Comparison of ENCODE assay signal across 2 cellular contexts in the genomic region with DNA sequence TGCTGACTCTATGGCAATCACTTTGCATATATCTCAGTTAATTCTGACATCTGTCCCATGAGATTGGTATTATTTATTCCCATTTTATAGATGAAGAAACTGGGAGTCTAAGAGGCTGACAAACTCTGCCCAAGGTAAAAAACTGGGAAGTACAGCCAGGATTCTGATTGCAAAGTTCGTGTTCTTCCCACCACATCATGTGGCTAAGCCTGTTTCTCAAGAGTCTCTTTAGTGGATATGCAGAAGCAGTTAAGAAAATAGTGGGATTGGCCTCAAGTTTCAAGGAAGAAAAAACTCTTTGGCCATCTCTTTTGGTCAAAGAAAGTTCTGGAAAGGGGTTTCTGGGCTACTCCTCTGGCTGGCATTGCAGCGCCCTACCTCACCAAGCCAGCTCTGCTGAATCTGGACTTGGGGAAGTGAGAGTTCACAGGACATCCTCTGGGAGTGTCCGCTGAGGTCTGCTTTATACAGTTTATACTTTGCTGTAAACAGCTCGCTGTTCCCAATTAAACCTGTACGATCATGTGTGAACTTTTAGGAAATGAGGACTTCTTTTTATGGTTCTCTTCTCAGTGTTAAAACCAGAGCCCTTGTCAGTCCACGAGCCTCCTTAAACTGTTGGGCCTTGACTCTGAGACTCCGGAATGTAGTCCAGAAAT.
A peak's percentile ranks its signal among the peaks of the same experiment; 100 is the strongest.
TF ChIP-seq lines count a peak whose summit lies in the region.

No MANE protein-coding gene starts in this region.

TF ChIP-seq in HEK293, 187 proteins besides CTCF, POLR2A, EP300 and RAD21:
- 0 out of 2 replicates have a peak, but pooled peaks have one; percentile 37 for TF ChIP-seq ZNF664 (tag by site-specific recombination; IDR thresholded peaks at IDR 0.05)
- no peak for TF ChIP-seq SP2 (tag by site-specific recombination; IDR thresholded peaks at IDR 0.05)

TF ChIP-seq in HepG2, 621 proteins besides CTCF, POLR2A, EP300 and RAD21:
- TF ChIP-seq ZNF296 (CRISPR knock-in tag; conservative IDR thresholded peaks at IDR 0.05) (no peak), EEA1 (CRISPR knock-in tag; IDR thresholded peaks at IDR 0.05; ENCODE audit: borderline replicate concordance) (no peak), THAP11 (CRISPR knock-in tag; IDR thresholded peaks at IDR 0.05) (no peak), EHMT2 (IDR thresholded peaks at IDR 0.05; ENCODE audit: borderline replicate concordance, low read depth, low read length) (no peak), RFXAP (CRISPR knock-in tag; IDR thresholded peaks at IDR 0.05; ENCODE audit: borderline replicate concordance) (no peak), ZNF850 (CRISPR knock-in tag; conservative IDR thresholded peaks at IDR 0.05) (no peak), FOXA3 (CRISPR knock-in tag; IDR thresholded peaks at IDR 0.05) (no peak), POGZ (CRISPR knock-in tag; IDR thresholded peaks at IDR 0.05) (no peak), ZFP1 (CRISPR knock-in tag; IDR thresholded peaks at IDR 0.05) (no peak), TBL1XR1 (IDR thresholded peaks at IDR 0.05; ENCODE audit: borderline replicate concordance, low read length, partially characterized antibody) (no peak), ZBTB21 (CRISPR knock-in tag; IDR thresholded peaks at IDR 0.05) (no peak), ZFP36L2 (CRISPR knock-in tag; IDR thresholded peaks at IDR 0.05) (no peak)
- TF ChIP-seq, protein P1, sequence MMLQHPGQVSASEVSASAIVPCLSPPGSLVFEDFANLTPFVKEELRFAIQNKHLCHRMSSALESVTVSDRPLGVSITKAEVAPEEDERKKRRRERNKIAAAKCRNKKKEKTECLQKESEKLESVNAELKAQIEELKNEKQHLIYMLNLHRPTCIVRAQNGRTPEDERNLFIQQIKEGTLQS (CRISPR knock-in tag; IDR thresholded peaks at IDR 0.05): no peak
- TF ChIP-seq, protein P2, sequence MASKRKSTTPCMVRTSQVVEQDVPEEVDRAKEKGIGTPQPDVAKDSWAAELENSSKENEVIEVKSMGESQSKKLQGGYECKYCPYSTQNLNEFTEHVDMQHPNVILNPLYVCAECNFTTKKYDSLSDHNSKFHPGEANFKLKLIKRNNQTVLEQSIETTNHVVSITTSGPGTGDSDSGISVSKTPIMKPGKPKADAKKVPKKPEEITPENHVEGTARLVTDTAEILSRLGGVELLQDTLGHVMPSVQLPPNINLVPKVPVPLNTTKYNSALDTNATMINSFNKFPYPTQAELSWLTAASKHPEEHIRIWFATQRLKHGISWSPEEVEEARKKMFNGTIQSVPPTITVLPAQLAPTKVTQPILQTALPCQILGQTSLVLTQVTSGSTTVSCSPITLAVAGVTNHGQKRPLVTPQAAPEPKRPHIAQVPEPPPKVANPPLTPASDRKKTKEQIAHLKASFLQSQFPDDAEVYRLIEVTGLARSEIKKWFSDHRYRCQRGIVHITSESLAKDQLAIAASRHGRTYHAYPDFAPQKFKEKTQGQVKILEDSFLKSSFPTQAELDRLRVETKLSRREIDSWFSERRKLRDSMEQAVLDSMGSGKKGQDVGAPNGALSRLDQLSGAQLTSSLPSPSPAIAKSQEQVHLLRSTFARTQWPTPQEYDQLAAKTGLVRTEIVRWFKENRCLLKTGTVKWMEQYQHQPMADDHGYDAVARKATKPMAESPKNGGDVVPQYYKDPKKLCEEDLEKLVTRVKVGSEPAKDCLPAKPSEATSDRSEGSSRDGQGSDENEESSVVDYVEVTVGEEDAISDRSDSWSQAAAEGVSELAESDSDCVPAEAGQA (IDR thresholded peaks at IDR 0.05; ENCODE audit: low read depth): no peak
- TF ChIP-seq, protein P2 (CRISPR knock-in tag; IDR thresholded peaks at IDR 0.05; ENCODE audit: borderline replicate concordance): no peak
- TF ChIP-seq, protein P3, sequence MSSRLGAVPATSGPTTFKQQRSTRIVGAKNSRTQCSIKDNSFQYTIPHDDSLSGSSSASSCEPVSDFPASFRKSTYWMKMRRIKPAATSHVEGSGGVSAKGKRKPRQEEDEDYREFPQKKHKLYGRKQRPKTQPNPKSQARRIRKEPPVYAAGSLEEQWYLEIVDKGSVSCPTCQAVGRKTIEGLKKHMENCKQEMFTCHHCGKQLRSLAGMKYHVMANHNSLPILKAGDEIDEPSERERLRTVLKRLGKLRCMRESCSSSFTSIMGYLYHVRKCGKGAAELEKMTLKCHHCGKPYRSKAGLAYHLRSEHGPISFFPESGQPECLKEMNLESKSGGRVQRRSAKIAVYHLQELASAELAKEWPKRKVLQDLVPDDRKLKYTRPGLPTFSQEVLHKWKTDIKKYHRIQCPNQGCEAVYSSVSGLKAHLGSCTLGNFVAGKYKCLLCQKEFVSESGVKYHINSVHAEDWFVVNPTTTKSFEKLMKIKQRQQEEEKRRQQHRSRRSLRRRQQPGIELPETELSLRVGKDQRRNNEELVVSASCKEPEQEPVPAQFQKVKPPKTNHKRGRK (CRISPR knock-in tag; IDR thresholded peaks at IDR 0.05): no peak
- TF ChIP-seq, protein P4, sequence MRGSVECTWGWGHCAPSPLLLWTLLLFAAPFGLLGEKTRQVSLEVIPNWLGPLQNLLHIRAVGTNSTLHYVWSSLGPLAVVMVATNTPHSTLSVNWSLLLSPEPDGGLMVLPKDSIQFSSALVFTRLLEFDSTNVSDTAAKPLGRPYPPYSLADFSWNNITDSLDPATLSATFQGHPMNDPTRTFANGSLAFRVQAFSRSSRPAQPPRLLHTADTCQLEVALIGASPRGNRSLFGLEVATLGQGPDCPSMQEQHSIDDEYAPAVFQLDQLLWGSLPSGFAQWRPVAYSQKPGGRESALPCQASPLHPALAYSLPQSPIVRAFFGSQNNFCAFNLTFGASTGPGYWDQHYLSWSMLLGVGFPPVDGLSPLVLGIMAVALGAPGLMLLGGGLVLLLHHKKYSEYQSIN (CRISPR knock-in tag; IDR thresholded peaks at IDR 0.05; ENCODE audit: borderline replicate concordance): no peak
- TF ChIP-seq, protein P5, sequence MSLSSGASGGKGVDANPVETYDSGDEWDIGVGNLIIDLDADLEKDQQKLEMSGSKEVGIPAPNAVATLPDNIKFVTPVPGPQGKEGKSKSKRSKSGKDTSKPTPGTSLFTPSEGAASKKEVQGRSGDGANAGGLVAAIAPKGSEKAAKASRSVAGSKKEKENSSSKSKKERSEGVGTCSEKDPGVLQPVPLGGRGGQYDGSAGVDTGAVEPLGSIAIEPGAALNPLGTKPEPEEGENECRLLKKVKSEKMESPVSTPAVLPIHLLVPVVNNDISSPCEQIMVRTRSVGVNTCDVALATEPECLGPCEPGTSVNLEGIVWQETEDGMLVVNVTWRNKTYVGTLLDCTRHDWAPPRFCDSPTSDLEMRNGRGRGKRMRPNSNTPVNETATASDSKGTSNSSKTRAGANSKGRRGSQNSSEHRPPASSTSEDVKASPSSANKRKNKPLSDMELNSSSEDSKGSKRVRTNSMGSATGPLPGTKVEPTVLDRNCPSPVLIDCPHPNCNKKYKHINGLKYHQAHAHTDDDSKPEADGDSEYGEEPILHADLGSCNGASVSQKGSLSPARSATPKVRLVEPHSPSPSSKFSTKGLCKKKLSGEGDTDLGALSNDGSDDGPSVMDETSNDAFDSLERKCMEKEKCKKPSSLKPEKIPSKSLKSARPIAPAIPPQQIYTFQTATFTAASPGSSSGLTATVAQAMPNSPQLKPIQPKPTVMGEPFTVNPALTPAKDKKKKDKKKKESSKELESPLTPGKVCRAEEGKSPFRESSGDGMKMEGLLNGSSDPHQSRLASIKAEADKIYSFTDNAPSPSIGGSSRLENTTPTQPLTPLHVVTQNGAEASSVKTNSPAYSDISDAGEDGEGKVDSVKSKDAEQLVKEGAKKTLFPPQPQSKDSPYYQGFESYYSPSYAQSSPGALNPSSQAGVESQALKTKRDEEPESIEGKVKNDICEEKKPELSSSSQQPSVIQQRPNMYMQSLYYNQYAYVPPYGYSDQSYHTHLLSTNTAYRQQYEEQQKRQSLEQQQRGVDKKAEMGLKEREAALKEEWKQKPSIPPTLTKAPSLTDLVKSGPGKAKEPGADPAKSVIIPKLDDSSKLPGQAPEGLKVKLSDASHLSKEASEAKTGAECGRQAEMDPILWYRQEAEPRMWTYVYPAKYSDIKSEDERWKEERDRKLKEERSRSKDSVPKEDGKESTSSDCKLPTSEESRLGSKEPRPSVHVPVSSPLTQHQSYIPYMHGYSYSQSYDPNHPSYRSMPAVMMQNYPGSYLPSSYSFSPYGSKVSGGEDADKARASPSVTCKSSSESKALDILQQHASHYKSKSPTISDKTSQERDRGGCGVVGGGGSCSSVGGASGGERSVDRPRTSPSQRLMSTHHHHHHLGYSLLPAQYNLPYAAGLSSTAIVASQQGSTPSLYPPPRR (CRISPR knock-in tag; IDR thresholded peaks at IDR 0.05; ENCODE audit: borderline replicate concordance): no peak
- TF ChIP-seq, protein P6, sequence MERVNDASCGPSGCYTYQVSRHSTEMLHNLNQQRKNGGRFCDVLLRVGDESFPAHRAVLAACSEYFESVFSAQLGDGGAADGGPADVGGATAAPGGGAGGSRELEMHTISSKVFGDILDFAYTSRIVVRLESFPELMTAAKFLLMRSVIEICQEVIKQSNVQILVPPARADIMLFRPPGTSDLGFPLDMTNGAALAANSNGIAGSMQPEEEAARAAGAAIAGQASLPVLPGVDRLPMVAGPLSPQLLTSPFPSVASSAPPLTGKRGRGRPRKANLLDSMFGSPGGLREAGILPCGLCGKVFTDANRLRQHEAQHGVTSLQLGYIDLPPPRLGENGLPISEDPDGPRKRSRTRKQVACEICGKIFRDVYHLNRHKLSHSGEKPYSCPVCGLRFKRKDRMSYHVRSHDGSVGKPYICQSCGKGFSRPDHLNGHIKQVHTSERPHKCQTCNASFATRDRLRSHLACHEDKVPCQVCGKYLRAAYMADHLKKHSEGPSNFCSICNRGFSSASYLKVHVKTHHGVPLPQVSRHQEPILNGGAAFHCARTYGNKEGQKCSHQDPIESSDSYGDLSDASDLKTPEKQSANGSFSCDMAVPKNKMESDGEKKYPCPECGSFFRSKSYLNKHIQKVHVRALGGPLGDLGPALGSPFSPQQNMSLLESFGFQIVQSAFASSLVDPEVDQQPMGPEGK (CRISPR knock-in tag; IDR thresholded peaks at IDR 0.05): no peak
- TF ChIP-seq, protein P7, sequence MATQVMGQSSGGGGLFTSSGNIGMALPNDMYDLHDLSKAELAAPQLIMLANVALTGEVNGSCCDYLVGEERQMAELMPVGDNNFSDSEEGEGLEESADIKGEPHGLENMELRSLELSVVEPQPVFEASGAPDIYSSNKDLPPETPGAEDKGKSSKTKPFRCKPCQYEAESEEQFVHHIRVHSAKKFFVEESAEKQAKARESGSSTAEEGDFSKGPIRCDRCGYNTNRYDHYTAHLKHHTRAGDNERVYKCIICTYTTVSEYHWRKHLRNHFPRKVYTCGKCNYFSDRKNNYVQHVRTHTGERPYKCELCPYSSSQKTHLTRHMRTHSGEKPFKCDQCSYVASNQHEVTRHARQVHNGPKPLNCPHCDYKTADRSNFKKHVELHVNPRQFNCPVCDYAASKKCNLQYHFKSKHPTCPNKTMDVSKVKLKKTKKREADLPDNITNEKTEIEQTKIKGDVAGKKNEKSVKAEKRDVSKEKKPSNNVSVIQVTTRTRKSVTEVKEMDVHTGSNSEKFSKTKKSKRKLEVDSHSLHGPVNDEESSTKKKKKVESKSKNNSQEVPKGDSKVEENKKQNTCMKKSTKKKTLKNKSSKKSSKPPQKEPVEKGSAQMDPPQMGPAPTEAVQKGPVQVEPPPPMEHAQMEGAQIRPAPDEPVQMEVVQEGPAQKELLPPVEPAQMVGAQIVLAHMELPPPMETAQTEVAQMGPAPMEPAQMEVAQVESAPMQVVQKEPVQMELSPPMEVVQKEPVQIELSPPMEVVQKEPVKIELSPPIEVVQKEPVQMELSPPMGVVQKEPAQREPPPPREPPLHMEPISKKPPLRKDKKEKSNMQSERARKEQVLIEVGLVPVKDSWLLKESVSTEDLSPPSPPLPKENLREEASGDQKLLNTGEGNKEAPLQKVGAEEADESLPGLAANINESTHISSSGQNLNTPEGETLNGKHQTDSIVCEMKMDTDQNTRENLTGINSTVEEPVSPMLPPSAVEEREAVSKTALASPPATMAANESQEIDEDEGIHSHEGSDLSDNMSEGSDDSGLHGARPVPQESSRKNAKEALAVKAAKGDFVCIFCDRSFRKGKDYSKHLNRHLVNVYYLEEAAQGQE (IDR thresholded peaks at IDR 0.05; ENCODE audit: borderline replicate concordance in 1 of 2, low read depth in 1 of 2, low read length in 2 of 2): no peak
